1 cellular context compared by ENCODE assay signal in genomic region chr13:30224732-30225131, GRCh38.
TF ChIP-seq lines count a peak whose summit lies in the region.

No MANE protein-coding gene starts in this region.

TF ChIP-seq in IMR-90, 13 proteins besides CTCF, POLR2A, EP300 and RAD21 (continued from another document):
- TF ChIP-seq, protein P1, sequence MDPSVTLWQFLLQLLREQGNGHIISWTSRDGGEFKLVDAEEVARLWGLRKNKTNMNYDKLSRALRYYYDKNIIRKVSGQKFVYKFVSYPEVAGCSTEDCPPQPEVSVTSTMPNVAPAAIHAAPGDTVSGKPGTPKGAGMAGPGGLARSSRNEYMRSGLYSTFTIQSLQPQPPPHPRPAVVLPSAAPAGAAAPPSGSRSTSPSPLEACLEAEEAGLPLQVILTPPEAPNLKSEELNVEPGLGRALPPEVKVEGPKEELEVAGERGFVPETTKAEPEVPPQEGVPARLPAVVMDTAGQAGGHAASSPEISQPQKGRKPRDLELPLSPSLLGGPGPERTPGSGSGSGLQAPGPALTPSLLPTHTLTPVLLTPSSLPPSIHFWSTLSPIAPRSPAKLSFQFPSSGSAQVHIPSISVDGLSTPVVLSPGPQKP (IDR thresholded peaks at IDR 0.05; ENCODE audit: borderline replicate concordance, low read depth, low read length): no peak
- TF ChIP-seq MAZ (IDR thresholded peaks at IDR 0.05; ENCODE audit: borderline replicate concordance, low read depth, low read length) (no peak), RFX5 (IDR thresholded peaks at IDR 0.05; ENCODE audit: low read depth, low read length) (no peak), NFE2L2 (IDR thresholded peaks at IDR 0.05; ENCODE audit: low read depth, low read length) (no peak), USF2 (IDR thresholded peaks at IDR 0.05; ENCODE audit: low read depth, low read length) (no peak)
